In the genomic region with DNA sequence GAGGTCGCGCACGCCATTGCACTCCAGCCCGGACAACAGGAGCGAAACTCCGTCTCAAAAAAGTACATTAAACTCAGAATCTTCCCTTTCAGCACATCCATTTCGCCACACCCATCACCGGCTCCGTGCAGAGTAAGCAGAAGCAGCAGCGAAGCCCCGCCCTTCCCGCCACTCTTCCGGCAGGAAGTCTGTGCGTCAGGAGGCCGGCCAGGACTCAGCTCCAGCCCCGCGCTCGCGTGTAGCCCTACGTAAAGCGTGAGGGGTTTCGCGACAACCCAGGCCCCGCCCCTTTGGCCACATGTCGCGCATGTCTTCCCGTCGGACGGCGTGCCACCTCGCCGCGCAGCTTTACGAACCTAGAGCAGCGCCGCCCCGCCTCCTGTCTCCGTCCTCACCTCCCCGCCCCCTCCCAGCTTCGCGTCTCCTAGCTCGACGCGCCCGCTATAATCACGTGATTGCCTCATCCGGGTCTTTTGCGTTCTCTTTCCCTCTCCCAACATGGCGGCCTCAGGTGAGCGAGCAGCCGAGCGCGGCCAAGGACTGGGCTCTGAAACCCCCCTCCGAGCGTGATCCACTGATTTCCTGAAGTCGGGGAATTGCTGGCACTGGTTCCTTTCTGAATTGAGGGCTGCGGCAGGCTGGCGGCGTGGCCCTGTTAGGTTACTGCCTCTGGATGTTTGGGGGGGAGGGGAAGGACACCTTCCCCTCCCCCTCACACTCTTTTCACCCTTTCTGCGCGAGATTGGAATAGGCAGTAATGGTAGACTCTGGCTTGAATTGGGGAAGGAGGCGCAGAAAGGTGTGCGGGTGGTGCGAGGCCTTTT, we compare ENCODE assay signal across 1 cellular context.
TF ChIP-seq lines count a peak whose summit lies in the region.

A gene with protein sequence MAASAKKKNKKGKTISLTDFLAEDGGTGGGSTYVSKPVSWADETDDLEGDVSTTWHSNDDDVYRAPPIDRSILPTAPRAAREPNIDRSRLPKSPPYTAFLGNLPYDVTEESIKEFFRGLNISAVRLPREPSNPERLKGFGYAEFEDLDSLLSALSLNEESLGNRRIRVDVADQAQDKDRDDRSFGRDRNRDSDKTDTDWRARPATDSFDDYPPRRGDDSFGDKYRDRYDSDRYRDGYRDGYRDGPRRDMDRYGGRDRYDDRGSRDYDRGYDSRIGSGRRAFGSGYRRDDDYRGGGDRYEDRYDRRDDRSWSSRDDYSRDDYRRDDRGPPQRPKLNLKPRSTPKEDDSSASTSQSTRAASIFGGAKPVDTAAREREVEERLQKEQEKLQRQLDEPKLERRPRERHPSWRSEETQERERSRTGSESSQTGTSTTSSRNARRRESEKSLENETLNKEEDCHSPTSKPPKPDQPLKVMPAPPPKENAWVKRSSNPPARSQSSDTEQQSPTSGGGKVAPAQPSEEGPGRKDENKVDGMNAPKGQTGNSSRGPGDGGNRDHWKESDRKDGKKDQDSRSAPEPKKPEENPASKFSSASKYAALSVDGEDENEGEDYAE (plus strand): TSS at position 471 of the 824 bp plus-strand sequence. CDS start 28 bp downstream, at position 499.

TF ChIP-seq in K562, 482 proteins besides CTCF, POLR2A, EP300 and RAD21 (continued from another document and continues in another):
- TF ChIP-seq, protein P1, sequence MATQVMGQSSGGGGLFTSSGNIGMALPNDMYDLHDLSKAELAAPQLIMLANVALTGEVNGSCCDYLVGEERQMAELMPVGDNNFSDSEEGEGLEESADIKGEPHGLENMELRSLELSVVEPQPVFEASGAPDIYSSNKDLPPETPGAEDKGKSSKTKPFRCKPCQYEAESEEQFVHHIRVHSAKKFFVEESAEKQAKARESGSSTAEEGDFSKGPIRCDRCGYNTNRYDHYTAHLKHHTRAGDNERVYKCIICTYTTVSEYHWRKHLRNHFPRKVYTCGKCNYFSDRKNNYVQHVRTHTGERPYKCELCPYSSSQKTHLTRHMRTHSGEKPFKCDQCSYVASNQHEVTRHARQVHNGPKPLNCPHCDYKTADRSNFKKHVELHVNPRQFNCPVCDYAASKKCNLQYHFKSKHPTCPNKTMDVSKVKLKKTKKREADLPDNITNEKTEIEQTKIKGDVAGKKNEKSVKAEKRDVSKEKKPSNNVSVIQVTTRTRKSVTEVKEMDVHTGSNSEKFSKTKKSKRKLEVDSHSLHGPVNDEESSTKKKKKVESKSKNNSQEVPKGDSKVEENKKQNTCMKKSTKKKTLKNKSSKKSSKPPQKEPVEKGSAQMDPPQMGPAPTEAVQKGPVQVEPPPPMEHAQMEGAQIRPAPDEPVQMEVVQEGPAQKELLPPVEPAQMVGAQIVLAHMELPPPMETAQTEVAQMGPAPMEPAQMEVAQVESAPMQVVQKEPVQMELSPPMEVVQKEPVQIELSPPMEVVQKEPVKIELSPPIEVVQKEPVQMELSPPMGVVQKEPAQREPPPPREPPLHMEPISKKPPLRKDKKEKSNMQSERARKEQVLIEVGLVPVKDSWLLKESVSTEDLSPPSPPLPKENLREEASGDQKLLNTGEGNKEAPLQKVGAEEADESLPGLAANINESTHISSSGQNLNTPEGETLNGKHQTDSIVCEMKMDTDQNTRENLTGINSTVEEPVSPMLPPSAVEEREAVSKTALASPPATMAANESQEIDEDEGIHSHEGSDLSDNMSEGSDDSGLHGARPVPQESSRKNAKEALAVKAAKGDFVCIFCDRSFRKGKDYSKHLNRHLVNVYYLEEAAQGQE (CRISPR knock-in tag; IDR thresholded peaks at IDR 0.05; ENCODE audit: low read depth), result 0 out of 2 replicates have a peak, but pooled peaks have one; percentile 35
- TF ChIP-seq SMARCA4 (IDR thresholded peaks at IDR 0.05) (peak; percentile 48), NCOR1 (IDR thresholded peaks at IDR 0.05) (peak; percentile 19; the same call in 1 of the 2 replicates), CBFA2T2 (conservative IDR thresholded peaks at IDR 0.05) (peak; percentile 88), HNRNPLL (IDR thresholded peaks at IDR 0.05; ENCODE audit: low read depth, low read length, poor library complexity, severe bottlenecking) (peak; percentile 90), SRSF7 (optimal IDR thresholded peaks at IDR 0.05; ENCODE audit: low read depth, low read length) (no peak), ZNF316 (IDR thresholded peaks at IDR 0.05) (peak; percentile 61), RERE (CRISPR knock-in tag; IDR thresholded peaks at IDR 0.05; ENCODE audit: borderline replicate concordance) (no peak), ZBTB9 (CRISPR knock-in tag; IDR thresholded peaks at IDR 0.05) (0 out of 2 replicates have a peak, but pooled peaks have one; percentile 41), ZBED1 (IDR thresholded peaks at IDR 0.05) (no peak), HDGF (IDR thresholded peaks at IDR 0.05) (no peak), ZNF174 (CRISPR knock-in tag; IDR thresholded peaks at IDR 0.05) (0 out of 2 replicates have a peak, but pooled peaks have one; percentile 33), BRD9 (IDR thresholded peaks at IDR 0.05; ENCODE audit: low read depth, partially characterized antibody) (peak; percentile 96), TEAD2 (tag; IDR thresholded peaks at IDR 0.05) (no peak), TFAM (CRISPR knock-in tag; conservative IDR thresholded peaks at IDR 0.05) (no peak), ELF1 (tag; IDR thresholded peaks at IDR 0.05) (peak; percentile 59; the same call in 1 of the 2 replicates), CREB1 (IDR thresholded peaks at IDR 0.05) (peak; percentile 88), CREB1 (CRISPR knock-in tag; IDR thresholded peaks at IDR 0.05) (peak; percentile 88), MXI1 (IDR thresholded peaks at IDR 0.05; ENCODE audit: low read depth, low read length) (peak; percentile 74; the same call in 1 of the 2 replicates), GTF2F1 (IDR thresholded peaks at IDR 0.05; ENCODE audit: low read depth, low read length) (no peak), CAMTA2 (CRISPR knock-in tag; conservative IDR thresholded peaks at IDR 0.05) (no peak), C11orf30 (IDR thresholded peaks at IDR 0.05; ENCODE audit: low read depth) (peak; percentile 93)
- TF ChIP-seq, protein P2, sequence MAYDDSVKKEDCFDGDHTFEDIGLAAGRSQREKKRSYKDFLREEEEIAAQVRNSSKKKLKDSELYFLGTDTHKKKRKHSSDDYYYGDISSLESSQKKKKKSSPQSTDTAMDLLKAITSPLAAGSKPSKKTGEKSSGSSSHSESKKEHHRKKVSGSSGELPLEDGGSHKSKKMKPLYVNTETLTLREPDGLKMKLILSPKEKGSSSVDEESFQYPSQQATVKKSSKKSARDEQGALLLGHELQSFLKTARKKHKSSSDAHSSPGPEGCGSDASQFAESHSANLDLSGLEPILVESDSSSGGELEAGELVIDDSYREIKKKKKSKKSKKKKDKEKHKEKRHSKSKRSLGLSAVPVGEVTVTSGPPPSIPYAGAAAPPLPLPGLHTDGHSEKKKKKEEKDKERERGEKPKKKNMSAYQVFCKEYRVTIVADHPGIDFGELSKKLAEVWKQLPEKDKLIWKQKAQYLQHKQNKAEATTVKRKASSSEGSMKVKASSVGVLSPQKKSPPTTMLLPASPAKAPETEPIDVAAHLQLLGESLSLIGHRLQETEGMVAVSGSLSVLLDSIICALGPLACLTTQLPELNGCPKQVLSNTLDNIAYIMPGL (CRISPR knock-in tag; IDR thresholded peaks at IDR 0.05), result peak; percentile 43; the same call in 1 of the 2 replicates
- TF ChIP-seq, protein P3, sequence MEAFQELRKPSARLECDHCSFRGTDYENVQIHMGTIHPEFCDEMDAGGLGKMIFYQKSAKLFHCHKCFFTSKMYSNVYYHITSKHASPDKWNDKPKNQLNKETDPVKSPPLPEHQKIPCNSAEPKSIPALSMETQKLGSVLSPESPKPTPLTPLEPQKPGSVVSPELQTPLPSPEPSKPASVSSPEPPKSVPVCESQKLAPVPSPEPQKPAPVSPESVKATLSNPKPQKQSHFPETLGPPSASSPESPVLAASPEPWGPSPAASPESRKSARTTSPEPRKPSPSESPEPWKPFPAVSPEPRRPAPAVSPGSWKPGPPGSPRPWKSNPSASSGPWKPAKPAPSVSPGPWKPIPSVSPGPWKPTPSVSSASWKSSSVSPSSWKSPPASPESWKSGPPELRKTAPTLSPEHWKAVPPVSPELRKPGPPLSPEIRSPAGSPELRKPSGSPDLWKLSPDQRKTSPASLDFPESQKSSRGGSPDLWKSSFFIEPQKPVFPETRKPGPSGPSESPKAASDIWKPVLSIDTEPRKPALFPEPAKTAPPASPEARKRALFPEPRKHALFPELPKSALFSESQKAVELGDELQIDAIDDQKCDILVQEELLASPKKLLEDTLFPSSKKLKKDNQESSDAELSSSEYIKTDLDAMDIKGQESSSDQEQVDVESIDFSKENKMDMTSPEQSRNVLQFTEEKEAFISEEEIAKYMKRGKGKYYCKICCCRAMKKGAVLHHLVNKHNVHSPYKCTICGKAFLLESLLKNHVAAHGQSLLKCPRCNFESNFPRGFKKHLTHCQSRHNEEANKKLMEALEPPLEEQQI (IDR thresholded peaks at IDR 0.05), result no peak
- TF ChIP-seq, protein P4, sequence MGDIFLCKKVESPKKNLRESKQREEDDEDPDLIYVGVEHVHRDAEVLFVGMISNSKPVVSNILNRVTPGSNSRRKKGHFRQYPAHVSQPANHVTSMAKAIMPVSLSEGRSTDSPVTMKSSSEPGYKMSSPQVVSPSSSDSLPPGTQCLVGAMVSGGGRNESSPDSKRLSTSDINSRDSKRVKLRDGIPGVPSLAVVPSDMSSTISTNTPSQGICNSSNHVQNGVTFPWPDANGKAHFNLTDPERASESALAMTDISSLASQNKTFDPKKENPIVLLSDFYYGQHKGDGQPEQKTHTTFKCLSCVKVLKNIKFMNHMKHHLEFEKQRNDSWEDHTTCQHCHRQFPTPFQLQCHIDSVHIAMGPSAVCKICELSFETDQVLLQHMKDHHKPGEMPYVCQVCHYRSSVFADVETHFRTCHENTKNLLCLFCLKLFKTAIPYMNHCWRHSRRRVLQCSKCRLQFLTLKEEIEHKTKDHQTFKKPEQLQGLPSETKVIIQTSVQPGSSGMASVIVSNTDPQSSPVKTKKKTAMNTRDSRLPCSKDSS (IDR thresholded peaks at IDR 0.05; ENCODE audit: low read depth, partially characterized antibody), result no peak
- TF ChIP-seq, protein P5, sequence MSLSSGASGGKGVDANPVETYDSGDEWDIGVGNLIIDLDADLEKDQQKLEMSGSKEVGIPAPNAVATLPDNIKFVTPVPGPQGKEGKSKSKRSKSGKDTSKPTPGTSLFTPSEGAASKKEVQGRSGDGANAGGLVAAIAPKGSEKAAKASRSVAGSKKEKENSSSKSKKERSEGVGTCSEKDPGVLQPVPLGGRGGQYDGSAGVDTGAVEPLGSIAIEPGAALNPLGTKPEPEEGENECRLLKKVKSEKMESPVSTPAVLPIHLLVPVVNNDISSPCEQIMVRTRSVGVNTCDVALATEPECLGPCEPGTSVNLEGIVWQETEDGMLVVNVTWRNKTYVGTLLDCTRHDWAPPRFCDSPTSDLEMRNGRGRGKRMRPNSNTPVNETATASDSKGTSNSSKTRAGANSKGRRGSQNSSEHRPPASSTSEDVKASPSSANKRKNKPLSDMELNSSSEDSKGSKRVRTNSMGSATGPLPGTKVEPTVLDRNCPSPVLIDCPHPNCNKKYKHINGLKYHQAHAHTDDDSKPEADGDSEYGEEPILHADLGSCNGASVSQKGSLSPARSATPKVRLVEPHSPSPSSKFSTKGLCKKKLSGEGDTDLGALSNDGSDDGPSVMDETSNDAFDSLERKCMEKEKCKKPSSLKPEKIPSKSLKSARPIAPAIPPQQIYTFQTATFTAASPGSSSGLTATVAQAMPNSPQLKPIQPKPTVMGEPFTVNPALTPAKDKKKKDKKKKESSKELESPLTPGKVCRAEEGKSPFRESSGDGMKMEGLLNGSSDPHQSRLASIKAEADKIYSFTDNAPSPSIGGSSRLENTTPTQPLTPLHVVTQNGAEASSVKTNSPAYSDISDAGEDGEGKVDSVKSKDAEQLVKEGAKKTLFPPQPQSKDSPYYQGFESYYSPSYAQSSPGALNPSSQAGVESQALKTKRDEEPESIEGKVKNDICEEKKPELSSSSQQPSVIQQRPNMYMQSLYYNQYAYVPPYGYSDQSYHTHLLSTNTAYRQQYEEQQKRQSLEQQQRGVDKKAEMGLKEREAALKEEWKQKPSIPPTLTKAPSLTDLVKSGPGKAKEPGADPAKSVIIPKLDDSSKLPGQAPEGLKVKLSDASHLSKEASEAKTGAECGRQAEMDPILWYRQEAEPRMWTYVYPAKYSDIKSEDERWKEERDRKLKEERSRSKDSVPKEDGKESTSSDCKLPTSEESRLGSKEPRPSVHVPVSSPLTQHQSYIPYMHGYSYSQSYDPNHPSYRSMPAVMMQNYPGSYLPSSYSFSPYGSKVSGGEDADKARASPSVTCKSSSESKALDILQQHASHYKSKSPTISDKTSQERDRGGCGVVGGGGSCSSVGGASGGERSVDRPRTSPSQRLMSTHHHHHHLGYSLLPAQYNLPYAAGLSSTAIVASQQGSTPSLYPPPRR (CRISPR knock-in tag; IDR thresholded peaks at IDR 0.05; ENCODE audit: borderline replicate concordance), result no peak
